Comparison of ENCODE assay signal across 14 cellular contexts in the genomic region with DNA sequence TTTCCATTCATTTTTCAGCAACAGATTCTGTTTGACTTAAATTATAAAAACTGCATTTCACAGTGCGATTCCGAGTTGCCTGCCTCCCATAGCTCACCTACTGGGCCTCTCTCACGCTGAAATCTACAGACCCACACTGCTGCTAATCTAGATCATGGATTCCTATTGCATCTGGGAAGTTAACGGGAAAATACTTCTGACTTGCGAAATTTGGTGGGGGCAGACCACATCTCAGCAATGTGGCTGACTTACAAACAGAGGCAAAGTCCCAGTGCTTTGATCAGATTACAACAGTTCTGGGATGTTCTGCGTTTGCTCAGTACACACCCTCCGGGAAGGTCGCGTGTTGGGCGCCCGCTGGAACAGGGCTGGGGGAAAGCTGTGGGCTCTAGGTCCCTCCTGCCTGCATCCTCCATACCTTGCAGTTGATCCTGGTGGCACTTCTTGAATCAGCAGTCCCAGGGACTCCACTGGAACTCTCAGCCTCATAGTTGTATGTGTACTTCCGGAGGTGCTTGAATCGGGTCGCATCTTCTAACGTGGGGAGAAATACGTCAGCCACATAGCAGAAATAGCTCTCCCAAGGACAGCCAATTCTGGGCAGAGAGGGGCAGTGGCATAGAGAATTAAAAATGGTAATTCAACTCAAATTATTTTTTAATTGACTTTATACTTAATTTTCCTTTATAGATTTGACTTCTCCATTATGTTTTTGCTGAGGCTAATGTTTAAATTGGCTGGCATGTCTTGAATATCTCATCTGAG. TPM values are rescaled to one million over a fixed set of nuclear protein-coding genes. Genes with fewer than 3 reads are reported as not detected.
DNase-seq lines count a peak whose midpoint lies in the region; ATAC-seq and TF ChIP-seq lines count a peak whose summit lies in the region.
"Had no signal": no experiment of that assay in that cellular context is flagged by ENCODE, and none has a peak within 500 bp of the region (broad histone marks: within the 10 kb centered on the region; RNA-seq: fewer than 3 reads in every experiment).

No MANE protein-coding gene starts in this region.

- H3K27me3 ChIP-seq in BE2C (no peaks in the 10 kb centered on the region), right lobe of liver (no peaks in the 10 kb centered on the region)

- POLR2A ChIA-PET in WTC11 (lab: Charles Lee) = no interaction called here

- peak overlapping the region; percentile 94; the same call in 1 of the 2 replicates for H3K4me3 Mint-ChIP-seq in WTC11
- H3K4me3 Mint-ChIP-seq: activated CD8-positive, alpha-beta T cell treated with anti-CD3 and anti-CD28 coated beads for 36 hours had no signal

- H3K9me3 ChIP-seq in BE2C = no peaks in the 10 kb centered on the region
- H3K9me3 ChIP-seq in right lobe of liver = no peaks in the 10 kb centered on the region

- no peaks in the 10 kb centered on the region for H3K36me3 ChIP-seq in BE2C
- H3K36me3 ChIP-seq in right lobe of liver = peaks cover 4 to 65% (median 36%) of the 10 kb centered on the region in 4 donors

- CTCF ChIA-PET in WTC11 (lab: Charles Lee) = interaction anchor here (0.5 to 4.4 kb wide), 12 partner anchors 26 to 432 kb away, joined by 3 to 42 read pairs (median 4); a partner anchor contains a TSS

- no peaks in the 10 kb centered on the region for H3K9me3 Mint-ChIP-seq in WTC11
- H3K9me3 Mint-ChIP-seq: activated CD8-positive, alpha-beta T cell treated with anti-CD3 and anti-CD28 coated beads for 36 hours; memory B cell had no signal

- DNase-seq in BE2C (peak; percentile 34), WTC11 (ENCODE audit: low spot score) (no peak), Right ventricle myocardium superior (no peak), right lobe of liver (peak; percentile 59 to 77 (median 73)), DMS79 treated with DMSO at 0.1 percent for 48 hours (lab: John Stamatoyannopoulos, UW) (no peak), NCI-H510A (lab: John Stamatoyannopoulos, UW) (no peak), iPS-NIHi11 (ENCODE audit: low spot score) (no peak)
- DNase-seq: GF-D8 had no signal

- H3K4me3 ChIP-seq in BE2C (ENCODE audit: low read depth, low read length) (peak overlapping the region; percentile 23; the same call in 1 of the 2 replicates), right lobe of liver (peak overlapping the region; percentile 63 to 86 (median 78))

- peaks cover 29% of the 10 kb centered on the region for H3K4me1 Mint-ChIP-seq in WTC11
- H3K4me1 Mint-ChIP-seq: memory B cell had no signal

- H3K36me3 Mint-ChIP-seq in WTC11 = no peaks in the 10 kb centered on the region
- H3K36me3 Mint-ChIP-seq: memory B cell had no signal

- 26% methylated on average over 10 of the region's 16 CpGs for whole genome bisulfite sequencing in right lobe of liver (ENCODE audit: insufficient coverage, low coverage, low lambda C conversion rate, missing lambda C conversion rate)

- intact Hi-C loops in Right ventricle myocardium superior (cut with DNase I) (loop anchor here (5.0 kb wide), 1 partner anchor 275 kb away; no protein-coding TSS in a partner anchor), right lobe of liver (cut with DNase I) (loop anchor here (10.0 kb wide), 1 partner anchor 53 kb away; no protein-coding TSS in a partner anchor)

- H3K27ac Mint-ChIP-seq in WTC11 = no peak overlapping the region
- H3K27ac Mint-ChIP-seq: activated CD8-positive, alpha-beta T cell treated with anti-CD3 and anti-CD28 coated beads for 36 hours; memory B cell had no signal

- ATAC-seq in WTC11 (no peak), Right ventricle myocardium superior (ENCODE audit: poor library complexity) (peak; percentile 24), right lobe of liver (peak; percentile 4 to 50 (median 10)), GM19455 (IDR thresholded peaks at IDR 0.05; ENCODE audit: unreplicated experiment) (no peak)

- H3K27ac ChIP-seq in right lobe of liver = peak overlapping the region; percentile 90 to 99 (median 97)
- H3K27ac ChIP-seq: C4-2B, foreskin keratinocyte had no signal

- TF ChIP-seq POLR2A in right lobe of liver (IDR thresholded peaks at IDR 0.05) = peak; percentile 42

- no peak for TF ChIP-seq CTCF in BE2C (IDR thresholded peaks at IDR 0.05; ENCODE audit: low read depth, low read length)
- no peak for TF ChIP-seq CTCF in WTC11 (IDR thresholded peaks at IDR 0.05)
- TF ChIP-seq CTCF in right lobe of liver (IDR thresholded peaks at IDR 0.05) = no peak

- peaks cover 16% of the 10 kb centered on the region for H3K27me3 Mint-ChIP-seq in WTC11 (ENCODE audit: low read depth)

- H3K4me1 ChIP-seq in BE2C (peaks cover 15% of the 10 kb centered on the region), right lobe of liver (peaks cover 0 to 39% (median 11%) of the 10 kb centered on the region in 4 donors)
- H3K4me1 ChIP-seq: foreskin keratinocyte had no signal

TF ChIP-seq in WTC11, 78 proteins besides CTCF, POLR2A, EP300 and RAD21:
- TF ChIP-seq, protein P1, sequence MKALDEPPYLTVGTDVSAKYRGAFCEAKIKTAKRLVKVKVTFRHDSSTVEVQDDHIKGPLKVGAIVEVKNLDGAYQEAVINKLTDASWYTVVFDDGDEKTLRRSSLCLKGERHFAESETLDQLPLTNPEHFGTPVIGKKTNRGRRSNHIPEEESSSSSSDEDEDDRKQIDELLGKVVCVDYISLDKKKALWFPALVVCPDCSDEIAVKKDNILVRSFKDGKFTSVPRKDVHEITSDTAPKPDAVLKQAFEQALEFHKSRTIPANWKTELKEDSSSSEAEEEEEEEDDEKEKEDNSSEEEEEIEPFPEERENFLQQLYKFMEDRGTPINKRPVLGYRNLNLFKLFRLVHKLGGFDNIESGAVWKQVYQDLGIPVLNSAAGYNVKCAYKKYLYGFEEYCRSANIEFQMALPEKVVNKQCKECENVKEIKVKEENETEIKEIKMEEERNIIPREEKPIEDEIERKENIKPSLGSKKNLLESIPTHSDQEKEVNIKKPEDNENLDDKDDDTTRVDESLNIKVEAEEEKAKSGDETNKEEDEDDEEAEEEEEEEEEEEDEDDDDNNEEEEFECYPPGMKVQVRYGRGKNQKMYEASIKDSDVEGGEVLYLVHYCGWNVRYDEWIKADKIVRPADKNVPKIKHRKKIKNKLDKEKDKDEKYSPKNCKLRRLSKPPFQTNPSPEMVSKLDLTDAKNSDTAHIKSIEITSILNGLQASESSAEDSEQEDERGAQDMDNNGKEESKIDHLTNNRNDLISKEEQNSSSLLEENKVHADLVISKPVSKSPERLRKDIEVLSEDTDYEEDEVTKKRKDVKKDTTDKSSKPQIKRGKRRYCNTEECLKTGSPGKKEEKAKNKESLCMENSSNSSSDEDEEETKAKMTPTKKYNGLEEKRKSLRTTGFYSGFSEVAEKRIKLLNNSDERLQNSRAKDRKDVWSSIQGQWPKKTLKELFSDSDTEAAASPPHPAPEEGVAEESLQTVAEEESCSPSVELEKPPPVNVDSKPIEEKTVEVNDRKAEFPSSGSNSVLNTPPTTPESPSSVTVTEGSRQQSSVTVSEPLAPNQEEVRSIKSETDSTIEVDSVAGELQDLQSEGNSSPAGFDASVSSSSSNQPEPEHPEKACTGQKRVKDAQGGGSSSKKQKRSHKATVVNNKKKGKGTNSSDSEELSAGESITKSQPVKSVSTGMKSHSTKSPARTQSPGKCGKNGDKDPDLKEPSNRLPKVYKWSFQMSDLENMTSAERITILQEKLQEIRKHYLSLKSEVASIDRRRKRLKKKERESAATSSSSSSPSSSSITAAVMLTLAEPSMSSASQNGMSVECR (CRISPR knock-in tag; IDR thresholded peaks at IDR 0.05; ENCODE audit: borderline replicate concordance) = no peak
- TF ChIP-seq GABPB1 (CRISPR knock-in tag; IDR thresholded peaks at IDR 0.05) = peak; percentile 88
TF ChIP-seq in WTC11: peak in this region for 1.

RNA-seq across cellular contexts. Expression of a gene that starts 1.7 kb away (rescaled TPM):
- polyA plus RNA-seq in BE2C (2012; ENCODE audit: insufficient read depth, insufficient read length, low read depth) = not detected
- total RNA-seq in WTC11 (2021) (1.4 to 1.6 TPM (median 1.5 TPM) in 3 replicates), Right ventricle myocardium superior (8.5 TPM), right lobe of liver (1,000 to 10,000 TPM; 2,615 to 3,271 (median 2,774) TPM)
- total RNA-seq: A673; activated CD8-positive, alpha-beta T cell treated with anti-CD3 and anti-CD28 coated beads for 36 hours; foreskin keratinocyte had no signal
- polyA plus RNA-seq: foreskin keratinocyte had no signal

Comparison
In these comparisons a context has a peak if more than half of its experiments do, and no peak if none do; other contexts are left out.
1. DNase-seq: peak in BE2C (single experiment) and right lobe of liver (3 of 3); none in WTC11 (single experiment), Right ventricle myocardium superior (single experiment), DMS79 treated with DMSO at 0.1 percent for 48 hours (single experiment), NCI-H510A (single experiment) and iPS-NIHi11 (single experiment).
2. ATAC-seq: peak in Right ventricle myocardium superior (single experiment) and right lobe of liver (4 of 4); none in WTC11 (single experiment) and GM19455 (single experiment).
3. RNA of a gene that starts 1.7 kb away (total RNA-seq): 2,615 to 3,271 TPM in right lobe of liver; 8.5 TPM in Right ventricle myocardium superior (single experiment) and 1.4 to 1.6 TPM in WTC11; every median in the first group is over 100 times any median in the second.